8 cellular contexts compared by ENCODE assay signal in genomic region chr5:6714221-6715041, GRCh38. TPM values are rescaled to one million over a fixed set of nuclear protein-coding genes. Genes with fewer than 3 reads are reported as not detected.
A peak's percentile ranks its signal among the peaks of the same experiment; 100 is the strongest.
DNase-seq lines count a peak whose midpoint lies in the region; TF ChIP-seq lines count a peak whose summit lies in the region.

No MANE protein-coding gene starts in this region.

- H4K20me1 ChIP-seq in DOHH2 (ENCODE audit: control insufficient read depth, insufficient read depth, low read depth, low read length): peaks cover 40% of the 10 kb centered on the region

- peak overlapping the region; percentile 84 for H3K27ac Mint-ChIP-seq in activated naive CD4-positive, alpha-beta T cell treated with anti-CD3 and anti-CD28 coated beads for 36 hours

- peaks cover 53% of the 10 kb centered on the region for H3K4me1 ChIP-seq in DOHH2 (ENCODE audit: control insufficient read depth, low read length)
- H3K4me1 ChIP-seq in right atrium auricular region: peaks cover 0 to 56% of the 10 kb centered on the region in 2 donors
- H3K4me1 ChIP-seq in skeletal muscle tissue (ENCODE audit: control insufficient read depth in 3 of 3, insufficient read depth in 3 of 3, low read length in 3 of 3): peaks cover 44 to 54% (median 48%) of the 10 kb centered on the region in 3 donors

- intact Hi-C loops in activated naive CD4-positive, alpha-beta T cell treated with anti-CD3 and anti-CD28 coated beads for 36 hours (cut with micrococcal nuclease): loop anchor here (1.0 to 10.0 kb wide), 4 partner anchors 9 to 1220 kb away; no protein-coding TSS in a partner anchor

- H3K9me3 Mint-ChIP-seq in activated naive CD4-positive, alpha-beta T cell treated with anti-CD3 and anti-CD28 coated beads for 36 hours: no peaks in the 10 kb centered on the region

- CTCF ChIA-PET in activated naive CD4-positive, alpha-beta T cell treated with anti-CD3 and anti-CD28 coated beads for 36 hours (lab: Charles Lee): no interaction called here

- H3K4me1 Mint-ChIP-seq in activated naive CD4-positive, alpha-beta T cell treated with anti-CD3 and anti-CD28 coated beads for 36 hours (ENCODE audit: low read depth): peaks cover 48% of the 10 kb centered on the region

- H3K9ac ChIP-seq in skeletal muscle tissue (ENCODE audit: low read depth in 1 of 3, low read length in 3 of 3): peak overlapping the region; percentile 57 to 79 (median 68)

- H3K4me2 ChIP-seq in DOHH2 (ENCODE audit: low read length): peak overlapping the region; percentile 94

- H3K36me3 ChIP-seq in DOHH2 (ENCODE audit: control insufficient read depth, low read length): peaks cover 46% of the 10 kb centered on the region
- no peaks in the 10 kb centered on the region for H3K36me3 ChIP-seq in right atrium auricular region
- H3K36me3 ChIP-seq in skeletal muscle tissue (ENCODE audit: control insufficient read depth in 3 of 3, insufficient read depth in 3 of 3, low read length in 3 of 3): peaks cover 0 to 3% (median 0%) of the 10 kb centered on the region in 3 donors

- H3K27me3 Mint-ChIP-seq in activated naive CD4-positive, alpha-beta T cell treated with anti-CD3 and anti-CD28 coated beads for 36 hours (ENCODE audit: low read depth): peaks cover 5% of the 10 kb centered on the region

- TF ChIP-seq CTCF in DOHH2 (IDR thresholded peaks at IDR 0.05; ENCODE audit: low read depth, low read length, poor library complexity, severe bottlenecking) (no peak), LNCaP clone FGC (IDR thresholded peaks at IDR 0.05; ENCODE audit: control insufficient read depth, extremely low read depth, insufficient read depth) (no peak), right atrium auricular region (IDR thresholded peaks at IDR 0.05) (no peak)

- H3K79me2 ChIP-seq in DOHH2 (ENCODE audit: control insufficient read depth, low read length): peaks cover 54% of the 10 kb centered on the region

- H3K9me3 ChIP-seq in DOHH2 (ENCODE audit: control insufficient read depth, insufficient read depth, low read length) (no peaks in the 10 kb centered on the region), right atrium auricular region (no peaks in the 10 kb centered on the region), skeletal muscle tissue (ENCODE audit: control insufficient read depth in 3 of 3, low read length in 3 of 3) (no peaks in the 10 kb centered on the region)

- no peaks in the 10 kb centered on the region for H3K9me2 ChIP-seq in DOHH2 (replicated peaks; ENCODE audit: control insufficient read depth, low read length)

- peaks cover 3% of the 10 kb centered on the region; the same call in 1 of the 2 replicates for H3F3A ChIP-seq in DOHH2 (ENCODE audit: control insufficient read depth, insufficient read depth)

- H3K4me3 ChIP-seq in DOHH2 (ENCODE audit: low read length) (peak overlapping the region; percentile 81), LNCaP clone FGC (ENCODE audit: low read depth, low read length) (peak overlapping the region; percentile 72), right atrium auricular region (peak overlapping the region; percentile 60 to 79), skeletal muscle tissue (ENCODE audit: low read length in 3 of 3) (peak overlapping the region; percentile 70 to 79 (median 75))

- H3K27me3 ChIP-seq in DOHH2 (ENCODE audit: control insufficient read depth, low read length): no peaks in the 10 kb centered on the region
- no peaks in the 10 kb centered on the region for H3K27me3 ChIP-seq in right atrium auricular region
- no peaks in the 10 kb centered on the region for H3K27me3 ChIP-seq in skeletal muscle tissue (ENCODE audit: control insufficient read depth in 3 of 3, insufficient read depth in 3 of 3, low read length in 3 of 3)

- in situ Hi-C loops in KBM-7 (cut with MboI; ENCODE audit: low pct_unique_long_range_greater_than_20kb, low sequenced_read_pairs): no loop called here

- peaks cover 21% of the 10 kb centered on the region for H3K36me3 Mint-ChIP-seq in activated naive CD4-positive, alpha-beta T cell treated with anti-CD3 and anti-CD28 coated beads for 36 hours (ENCODE audit: low read depth)

- peak overlapping the region; percentile 82 for H3K4me3 Mint-ChIP-seq in activated naive CD4-positive, alpha-beta T cell treated with anti-CD3 and anti-CD28 coated beads for 36 hours

- DNase-seq in LNCaP clone FGC (ENCODE audit: low read depth) (no peak), right atrium auricular region (ENCODE audit: low spot score) (peak; percentile 57), foreskin melanocyte (no peak), KBM-7 (no peak), middle frontal gyrus (ENCODE audit: extremely low spot score, low spot score) (no peak)
- peak; percentile 23 for DNase-seq in activated naive CD4-positive, alpha-beta T cell treated with anti-CD3 and anti-CD28 coated beads for 36 hours

- H3K27ac ChIP-seq in DOHH2 (ENCODE audit: low read depth, low read length) (no peak overlapping the region), right atrium auricular region (peak overlapping the region; percentile 51 to 74), skeletal muscle tissue (ENCODE audit: low read depth, low read length) (no peak overlapping the region)

RNA-seq across cellular contexts. Expression of gene TENT4A, which starts 1.2 kb away (rescaled TPM):
- total RNA-seq in activated naive CD4-positive, alpha-beta T cell treated with anti-CD3 and anti-CD28 coated beads for 36 hours: 10 to 100 TPM; 30.0 to 30.2 TPM
- total RNA-seq in right atrium auricular region (10 to 100 TPM in 1 of 2 donors, 1 to 10 TPM in 1; 7.3 to 14.9 TPM), skeletal muscle tissue (15.1 TPM)

Comparison
In these comparisons a context has a peak if more than half of its experiments do, and no peak if none do; other contexts are left out.
1. H3K27ac ChIP-seq: peak in right atrium auricular region (2 of 2); none in DOHH2 (single experiment) and skeletal muscle tissue (single experiment).
2. DNase-seq: peak in activated naive CD4-positive, alpha-beta T cell treated with anti-CD3 and anti-CD28 coated beads for 36 hours (single experiment) and right atrium auricular region (single experiment); none in LNCaP clone FGC (single experiment), foreskin melanocyte (single experiment), KBM-7 (single experiment) and middle frontal gyrus (single experiment).
3. Peak in every context shown above with its lines, with median percentiles within 50 percentile points of each other: H3K4me3 ChIP-seq.